In genomic region chr17:82339634-82340580, GRCh38 we compare ENCODE assay signal across 1 cellular context.
TF ChIP-seq lines count a peak whose summit lies in the region.

No MANE protein-coding gene starts in this region.

TF ChIP-seq in K562, 482 proteins besides CTCF, POLR2A, EP300 and RAD21:
- TF ChIP-seq TEAD1 (CRISPR knock-in tag; IDR thresholded peaks at IDR 0.05) = 0 out of 4 replicates have a peak, but pooled peaks of 1 of the 2 experiments have one; percentile 1
- TF ChIP-seq ZBTB40 (IDR thresholded peaks at IDR 0.05) = 0 out of 2 replicates have a peak, but pooled peaks have one; percentile 20
- no peak for TF ChIP-seq ZBTB40 (CRISPR knock-in tag; IDR thresholded peaks at IDR 0.05)
- no peak for TF ChIP-seq STAT6 (CRISPR knock-in tag; IDR thresholded peaks at IDR 0.05)
- TF ChIP-seq NR1H2 (CRISPR knock-in tag; IDR thresholded peaks at IDR 0.05) = 0 out of 2 replicates have a peak, but pooled peaks have one; percentile 16
- TF ChIP-seq HDAC8 (tag; IDR thresholded peaks at IDR 0.05) = no peak
- TF ChIP-seq HLTF (IDR thresholded peaks at IDR 0.05) = no peak
- no peak for TF ChIP-seq NR3C1 (CRISPR knock-in tag; IDR thresholded peaks at IDR 0.05)
- TF ChIP-seq LCOR (CRISPR knock-in tag; IDR thresholded peaks at IDR 0.05) = no peak
- TF ChIP-seq ZNF12 (CRISPR knock-in tag; IDR thresholded peaks at IDR 0.05) = 0 out of 2 replicates have a peak, but pooled peaks have one; percentile 34
